In genomic region chr4:86129546-86129945, GRCh38 we compare ENCODE assay signal across 19 cellular contexts.
DNase-seq lines count a peak whose midpoint lies in the region; ATAC-seq lines count a peak whose summit lies in the region.
"Had no signal": no experiment of that assay in that cellular context is flagged by ENCODE, and none has a peak within 500 bp of the region (broad histone marks: within the 10 kb centered on the region; RNA-seq: fewer than 3 reads in every experiment).

No MANE protein-coding gene starts in this region.

- H3K27ac ChIP-seq in SJCRH30 = no peak overlapping the region; the same call in 1 of the 2 replicates

- no peak overlapping the region for H3K4me3 ChIP-seq in SJCRH30
- H3K4me3 ChIP-seq: GM12878, K562 had no signal

- peak; percentile 28 for DNase-seq in KBM-7
- peak; percentile 13 to 52 for DNase-seq in SJCRH30
- peak; percentile 57 for DNase-seq in myocyte (ENCODE audit: low read depth)
- DNase-seq in NCI-H146 (lab: John Stamatoyannopoulos, UW) = no peak
- DNase-seq: ACHN; BE2C; CD4-positive, alpha-beta memory T cell; COR-L47; DMS 273 treated with DMSO at 0.1 percent for 48 hours; DMS53; DND-41; EL; GOT3; H9; IMR-90 had no signal

- peaks cover 27% of the 10 kb centered on the region for H3K4me1 ChIP-seq in SJCRH30
- H3K4me1 ChIP-seq: BE2C had no signal

- in situ Hi-C loops in KBM-7 (cut with MboI; ENCODE audit: low pct_unique_long_range_greater_than_20kb, low sequenced_read_pairs) = no loop called here

- no peak for ATAC-seq in GM18858 (IDR thresholded peaks at IDR 0.05; ENCODE audit: unreplicated experiment)
- ATAC-seq in GM18502 (IDR thresholded peaks at IDR 0.05; ENCODE audit: poor library complexity, unreplicated experiment) = no peak
- ATAC-seq: GM12878, K562 had no signal

- no peaks in the 10 kb centered on the region for H3K27me3 ChIP-seq in SJCRH30
- H3K27me3 ChIP-seq: BE2C had no signal

- H3K9me3 ChIP-seq in SJCRH30 (replicated peaks) = no peaks in the 10 kb centered on the region
- H3K9me3 ChIP-seq: BE2C had no signal

- H3K36me3 ChIP-seq in SJCRH30 = no peaks in the 10 kb centered on the region
- H3K36me3 ChIP-seq: BE2C had no signal
